In the genomic region with DNA sequence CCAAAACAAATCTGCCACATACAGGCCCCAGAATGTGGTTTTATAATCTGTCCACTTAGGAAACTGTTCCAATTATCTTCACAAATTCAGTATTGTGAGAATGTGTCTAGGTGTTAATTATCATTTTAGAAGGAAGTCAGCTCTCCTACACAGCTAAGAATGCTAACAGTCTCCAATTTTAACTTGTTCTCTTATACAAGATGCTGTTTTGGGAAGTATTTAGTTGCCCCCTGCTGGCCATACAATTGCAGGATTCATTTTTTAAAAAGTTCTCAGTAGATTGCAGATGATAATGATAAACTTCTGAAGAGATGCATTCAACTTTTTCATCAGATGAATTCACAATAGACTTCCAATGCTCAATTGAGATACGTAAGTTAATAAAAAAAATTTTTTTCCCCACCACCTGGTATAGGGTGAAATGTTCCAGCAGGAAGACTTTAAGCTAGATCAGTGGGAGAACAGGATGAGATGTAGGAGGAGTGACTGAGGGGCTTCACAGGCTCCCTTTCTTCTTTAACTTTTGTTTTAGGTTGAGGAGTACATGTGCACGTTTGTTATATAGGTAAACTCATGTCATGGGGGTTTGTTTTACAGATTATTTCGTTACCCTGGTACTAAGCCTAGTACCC, we compare ENCODE assay signal across 8 cellular contexts. TPM values are rescaled to one million over a fixed set of nuclear protein-coding genes. Genes with fewer than 3 reads are reported as not detected.
DNase-seq lines count a peak whose midpoint lies in the region; ATAC-seq and TF ChIP-seq lines count a peak whose summit lies in the region.

No MANE protein-coding gene starts in this region.

- CTCF ChIA-PET in Panc1 (lab: Charles Lee), result interaction anchor here (0.5 to 0.7 kb wide), 2 partner anchors 42 to 177 kb away, joined by 3 to 4 read pairs; partner anchors contain the start of gene ZDHHC17

- peak; percentile 91 to 94 for TF ChIP-seq RAD21 in liver (IDR thresholded peaks at IDR 0.05)

- no TSS peak for BruUV-seq in Panc1 (replicated peaks; lab: Mats Ljungman, UMichigan)

- H3K27ac ChIP-seq in Panc1 (ENCODE audit: low read length), result no peak overlapping the region
- H3K27ac ChIP-seq in breast epithelium, result peak overlapping the region in 1 of 2 donors; percentile 26
- H3K27ac ChIP-seq in liver (ENCODE audit: low read depth in 1 of 2, low read length in 2 of 2), result no peak overlapping the region
- H3K27ac ChIP-seq in thyroid gland, result no peak overlapping the region

- 58% methylated on average over 3 of the region's 3 CpGs for WGBS in liver
- 76 to 84% methylated on average over 3 of the region's 3 CpGs for WGBS in thyroid gland, 2 donors

- H3K27me3 ChIP-seq in Panc1 (ENCODE audit: control insufficient read depth, insufficient read depth, low read length) (no peaks in the 10 kb centered on the region), breast epithelium (no peaks in the 10 kb centered on the region), liver (ENCODE audit: control insufficient read depth in 4 of 4, insufficient read depth in 4 of 4, low read length in 3 of 4) (no peaks in the 10 kb centered on the region), thyroid gland (no peaks in the 10 kb centered on the region)

- intact Hi-C loops in Panc1 (cut with micrococcal nuclease; ENCODE audit: unreplicated experiment) (no loop called here), breast epithelium (cut with DNase I; ENCODE audit: low total_unique reads) (no loop called here), thyroid gland (cut with DNase I) (no loop called here)

- in situ Hi-C loops in ACHN (cut with HindIII; ENCODE audit: low pct_ligation_motif_present, low pct_unique_long_range_greater_than_20kb, low sequenced_read_pairs), result no loop called here
- in situ Hi-C loops in Panc1 (cut with HindIII; ENCODE audit: low pct_unique_long_range_greater_than_20kb, low sequenced_read_pairs), result no loop called here

- H3K36me3 ChIP-seq in Panc1 (ENCODE audit: control insufficient read depth, insufficient read depth, low read length) (no peaks in the 10 kb centered on the region), breast epithelium (no peaks in the 10 kb centered on the region), liver (ENCODE audit: control insufficient read depth in 4 of 4, insufficient read depth in 3 of 4, low read depth in 1 of 4, low read length in 3 of 4) (no peaks in the 10 kb centered on the region), thyroid gland (no peaks in the 10 kb centered on the region)

- ATAC-seq in HG03159 (IDR thresholded peaks at IDR 0.05; ENCODE audit: unreplicated experiment), result peak; percentile 67
- peak; percentile 75 for ATAC-seq in Panc1
- no peak for ATAC-seq in HG03457 (IDR thresholded peaks at IDR 0.05; ENCODE audit: unreplicated experiment)

- H3K4me1 ChIP-seq in Panc1 (ENCODE audit: control insufficient read depth, insufficient read depth, low read length) (no peaks in the 10 kb centered on the region), breast epithelium (no peaks in the 10 kb centered on the region), liver (ENCODE audit: control insufficient read depth in 4 of 4, insufficient read depth in 4 of 4, low read length in 3 of 4) (no peaks in the 10 kb centered on the region), thyroid gland (no peaks in the 10 kb centered on the region)

- TF ChIP-seq CTCF in Panc1 (IDR thresholded peaks at IDR 0.05) (peak; percentile 71; the same call in 1 of the 2 replicates), breast epithelium (IDR thresholded peaks at IDR 0.05) (peak; percentile 32 to 66 (median 50)), liver (IDR thresholded peaks at IDR 0.05; ENCODE audit: low read depth, low read length, missing input control) (peak; percentile 70), thyroid gland (IDR thresholded peaks at IDR 0.05) (peak in 5 of 6 experiments; percentile 18 to 62 (median 41))

- POLR2A ChIA-PET in Panc1 (lab: Charles Lee), result no interaction called here

- no peak for TF ChIP-seq POLR2A in breast epithelium (IDR thresholded peaks at IDR 0.05)
- no peak for TF ChIP-seq POLR2A in thyroid gland (IDR thresholded peaks at IDR 0.05)

- H3K9me3 ChIP-seq in Panc1 (ENCODE audit: control insufficient read depth, insufficient read depth, low read depth, low read length) (no peaks in the 10 kb centered on the region), breast epithelium (no peaks in the 10 kb centered on the region), liver (ENCODE audit: control insufficient read depth in 4 of 4, low read length in 3 of 4) (no peaks in the 10 kb centered on the region), thyroid gland (no peaks in the 10 kb centered on the region)

- H3K9ac ChIP-seq in liver (ENCODE audit: low read depth in 1 of 2, low read length in 2 of 2), result no peak overlapping the region

- DNase-seq in ACHN (peak; percentile 68), GF-D8 (lab: John Stamatoyannopoulos, UW) (peak; percentile 55), Panc1 (ENCODE audit: low read depth, low spot score) (peak; percentile 7), breast epithelium (ENCODE audit: low spot score in 2 of 2) (no peak), thyroid gland (peak in 1 of 2 donors; percentile 14)

- H3K4me3 ChIP-seq in Panc1 (ENCODE audit: low read depth in 2 of 2, low read length in 2 of 2) (no peak overlapping the region), breast epithelium (no peak overlapping the region), liver (ENCODE audit: low read depth in 1 of 3, low read length in 3 of 3) (no peak overlapping the region), thyroid gland (replicated peaks in 1 of 3) (no peak overlapping the region)

TF ChIP-seq in liver, 16 proteins besides CTCF, POLR2A, EP300 and RAD21:
- TF ChIP-seq GABPA (IDR thresholded peaks at IDR 0.05 in 1 of 2, conservative IDR thresholded peaks at IDR 0.05 in 1 of 2), result no peak
- TF ChIP-seq, protein P1, sequence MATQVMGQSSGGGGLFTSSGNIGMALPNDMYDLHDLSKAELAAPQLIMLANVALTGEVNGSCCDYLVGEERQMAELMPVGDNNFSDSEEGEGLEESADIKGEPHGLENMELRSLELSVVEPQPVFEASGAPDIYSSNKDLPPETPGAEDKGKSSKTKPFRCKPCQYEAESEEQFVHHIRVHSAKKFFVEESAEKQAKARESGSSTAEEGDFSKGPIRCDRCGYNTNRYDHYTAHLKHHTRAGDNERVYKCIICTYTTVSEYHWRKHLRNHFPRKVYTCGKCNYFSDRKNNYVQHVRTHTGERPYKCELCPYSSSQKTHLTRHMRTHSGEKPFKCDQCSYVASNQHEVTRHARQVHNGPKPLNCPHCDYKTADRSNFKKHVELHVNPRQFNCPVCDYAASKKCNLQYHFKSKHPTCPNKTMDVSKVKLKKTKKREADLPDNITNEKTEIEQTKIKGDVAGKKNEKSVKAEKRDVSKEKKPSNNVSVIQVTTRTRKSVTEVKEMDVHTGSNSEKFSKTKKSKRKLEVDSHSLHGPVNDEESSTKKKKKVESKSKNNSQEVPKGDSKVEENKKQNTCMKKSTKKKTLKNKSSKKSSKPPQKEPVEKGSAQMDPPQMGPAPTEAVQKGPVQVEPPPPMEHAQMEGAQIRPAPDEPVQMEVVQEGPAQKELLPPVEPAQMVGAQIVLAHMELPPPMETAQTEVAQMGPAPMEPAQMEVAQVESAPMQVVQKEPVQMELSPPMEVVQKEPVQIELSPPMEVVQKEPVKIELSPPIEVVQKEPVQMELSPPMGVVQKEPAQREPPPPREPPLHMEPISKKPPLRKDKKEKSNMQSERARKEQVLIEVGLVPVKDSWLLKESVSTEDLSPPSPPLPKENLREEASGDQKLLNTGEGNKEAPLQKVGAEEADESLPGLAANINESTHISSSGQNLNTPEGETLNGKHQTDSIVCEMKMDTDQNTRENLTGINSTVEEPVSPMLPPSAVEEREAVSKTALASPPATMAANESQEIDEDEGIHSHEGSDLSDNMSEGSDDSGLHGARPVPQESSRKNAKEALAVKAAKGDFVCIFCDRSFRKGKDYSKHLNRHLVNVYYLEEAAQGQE (IDR thresholded peaks at IDR 0.05), result no peak
- TF ChIP-seq JUND (IDR thresholded peaks at IDR 0.05), result no peak
- TF ChIP-seq TAF1 (conservative IDR thresholded peaks at IDR 0.05), result no peak
- TF ChIP-seq SP1 (IDR thresholded peaks at IDR 0.05), result no peak
- no peak for TF ChIP-seq NR2F2 (IDR thresholded peaks at IDR 0.05)
- TF ChIP-seq EGR1 (IDR thresholded peaks at IDR 0.05; ENCODE audit: low read depth in 2 of 2), result no peak
- no peak for TF ChIP-seq FOXA1 (IDR thresholded peaks at IDR 0.05)
- no peak for TF ChIP-seq HNF4A (conservative IDR thresholded peaks at IDR 0.05)
- TF ChIP-seq RXRA (IDR thresholded peaks at IDR 0.05), result no peak
- no peak for TF ChIP-seq FOXA2 (IDR thresholded peaks at IDR 0.05)
- TF ChIP-seq, protein P2, sequence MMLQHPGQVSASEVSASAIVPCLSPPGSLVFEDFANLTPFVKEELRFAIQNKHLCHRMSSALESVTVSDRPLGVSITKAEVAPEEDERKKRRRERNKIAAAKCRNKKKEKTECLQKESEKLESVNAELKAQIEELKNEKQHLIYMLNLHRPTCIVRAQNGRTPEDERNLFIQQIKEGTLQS (IDR thresholded peaks at IDR 0.05), result no peak
- no peak for TF ChIP-seq YY1 (IDR thresholded peaks at IDR 0.05)
- no peak for TF ChIP-seq MAX (IDR thresholded peaks at IDR 0.05)
- TF ChIP-seq, protein P3, sequence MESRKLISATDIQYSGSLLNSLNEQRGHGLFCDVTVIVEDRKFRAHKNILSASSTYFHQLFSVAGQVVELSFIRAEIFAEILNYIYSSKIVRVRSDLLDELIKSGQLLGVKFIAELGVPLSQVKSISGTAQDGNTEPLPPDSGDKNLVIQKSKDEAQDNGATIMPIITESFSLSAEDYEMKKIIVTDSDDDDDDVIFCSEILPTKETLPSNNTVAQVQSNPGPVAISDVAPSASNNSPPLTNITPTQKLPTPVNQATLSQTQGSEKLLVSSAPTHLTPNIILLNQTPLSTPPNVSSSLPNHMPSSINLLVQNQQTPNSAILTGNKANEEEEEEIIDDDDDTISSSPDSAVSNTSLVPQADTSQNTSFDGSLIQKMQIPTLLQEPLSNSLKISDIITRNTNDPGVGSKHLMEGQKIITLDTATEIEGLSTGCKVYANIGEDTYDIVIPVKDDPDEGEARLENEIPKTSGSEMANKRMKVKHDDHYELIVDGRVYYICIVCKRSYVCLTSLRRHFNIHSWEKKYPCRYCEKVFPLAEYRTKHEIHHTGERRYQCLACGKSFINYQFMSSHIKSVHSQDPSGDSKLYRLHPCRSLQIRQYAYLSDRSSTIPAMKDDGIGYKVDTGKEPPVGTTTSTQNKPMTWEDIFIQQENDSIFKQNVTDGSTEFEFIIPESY (IDR thresholded peaks at IDR 0.05), result no peak
- no peak for TF ChIP-seq HNF4G (IDR thresholded peaks at IDR 0.05)

RNA-seq across cellular contexts. Expression of gene OSBPL8, which starts 27.3 kb away (rescaled TPM):
- total RNA-seq in Panc1 (2021; ENCODE audit: unreplicated experiment) (76.9 TPM), breast epithelium (10 to 100 TPM; 77.6 to 89.1 (median 87.2) TPM), liver (10 to 100 TPM; 29.3 to 32.5 TPM), thyroid gland (100 to 1,000 TPM in 1 of 4 donors, 10 to 100 TPM in 3; 69.8 to 112 (median 77.6) TPM)
- 18.0 TPM for polyA plus RNA-seq in Panc1 (2012; ENCODE audit: insufficient read length)
- 10 to 100 TPM in 1 of 2 donors, 1 to 10 TPM in 1; 6.9 to 16.4 TPM for polyA plus RNA-seq in liver

Comparison
In these comparisons a context has a peak if more than half of its experiments do, and no peak if none do; other contexts are left out.
1. DNase-seq: peak in ACHN (single experiment), GF-D8 (single experiment) and Panc1 (single experiment); none in breast epithelium (0 of 2).
2. Peak in every context shown above with its lines, with median percentiles within 50 percentile points of each other: CTCF ChIP-seq.